17 cellular contexts compared by ENCODE assay signal in genomic region chr2:144239726-144240125, GRCh38.
"Had no signal": no experiment of that assay in that cellular context is flagged by ENCODE, and none has a peak within 500 bp of the region (broad histone marks: within the 10 kb centered on the region; RNA-seq: fewer than 3 reads in every experiment).

No MANE protein-coding gene starts in this region.

- H3K36me3 ChIP-seq: adrenal gland, colonic mucosa, heart right ventricle, tibial artery, uterus had no signal

- H3K27ac Mint-ChIP-seq: activated CD4-positive, alpha-beta T cell treated with anti-CD3 and anti-CD28 coated beads, Interleukin-2, amount 10 ng/mL, durations not matched to agents 24 days and 14 days; activated naive CD4-positive, alpha-beta T cell treated with anti-CD3 and anti-CD28 coated beads for 36 hours; nephron progenitor cell; WTC11 had no signal

- ATAC-seq: heart right ventricle, left lobe of liver, WTC11 had no signal

- H3K27ac ChIP-seq: adrenal gland, colonic mucosa, heart right ventricle, tibial artery, uterus had no signal

- H3K4me3 Mint-ChIP-seq: activated CD4-positive, alpha-beta T cell treated with anti-CD3 and anti-CD28 coated beads, Interleukin-2, amount 10 ng/mL, durations not matched to agents 24 days and 14 days; activated naive CD4-positive, alpha-beta T cell treated with anti-CD3 and anti-CD28 coated beads for 36 hours; nephron progenitor cell; WTC11 had no signal

- DNase-seq: activated CD4-positive, alpha-beta T cell treated with anti-CD3 and anti-CD28 coated beads, Interleukin-2, amount 10 ng/mL, durations not matched to agents 24 days and 14 days; activated naive CD4-positive, alpha-beta T cell treated with anti-CD3 and anti-CD28 coated beads for 36 hours; adrenal gland; colonic mucosa; effector CD4-positive, alpha-beta T cell; foreskin melanocyte; heart right ventricle; islet precursor cell; mammary epithelial cell; nephron progenitor cell; stimulated activated CD4-positive, alpha-beta T cell treated with anti-CD3 and anti-CD28 coated beads, Interleukin-15, amount 100 ng/mL, for 24 hours; stimulated activated CD4-positive, alpha-beta T cell treated with anti-CD3 and anti-CD28 coated beads, Interleukin-4, amount 100 ng/mL, for 24 hours; tibial artery; uterus had no signal

- FAIRE-seq: endothelial cell of umbilical vein had no signal

- H3K9me3 Mint-ChIP-seq: activated naive CD4-positive, alpha-beta T cell treated with anti-CD3 and anti-CD28 coated beads for 36 hours; nephron progenitor cell; WTC11 had no signal

- H3K9me3 ChIP-seq: adrenal gland, colonic mucosa, heart right ventricle, tibial artery, uterus had no signal

- H3K4me3 ChIP-seq: adrenal gland, colonic mucosa, heart right ventricle, tibial artery, uterus had no signal

- H3K4me1 ChIP-seq: colonic mucosa, uterus had no signal

- H3K27me3 Mint-ChIP-seq: activated CD4-positive, alpha-beta T cell treated with anti-CD3 and anti-CD28 coated beads, Interleukin-2, amount 10 ng/mL, durations not matched to agents 24 days and 14 days had no signal

- H3K36me3 Mint-ChIP-seq: WTC11 had no signal

- H3K27me3 ChIP-seq: adrenal gland, colonic mucosa, heart right ventricle, tibial artery, uterus had no signal
